In the genomic region with DNA sequence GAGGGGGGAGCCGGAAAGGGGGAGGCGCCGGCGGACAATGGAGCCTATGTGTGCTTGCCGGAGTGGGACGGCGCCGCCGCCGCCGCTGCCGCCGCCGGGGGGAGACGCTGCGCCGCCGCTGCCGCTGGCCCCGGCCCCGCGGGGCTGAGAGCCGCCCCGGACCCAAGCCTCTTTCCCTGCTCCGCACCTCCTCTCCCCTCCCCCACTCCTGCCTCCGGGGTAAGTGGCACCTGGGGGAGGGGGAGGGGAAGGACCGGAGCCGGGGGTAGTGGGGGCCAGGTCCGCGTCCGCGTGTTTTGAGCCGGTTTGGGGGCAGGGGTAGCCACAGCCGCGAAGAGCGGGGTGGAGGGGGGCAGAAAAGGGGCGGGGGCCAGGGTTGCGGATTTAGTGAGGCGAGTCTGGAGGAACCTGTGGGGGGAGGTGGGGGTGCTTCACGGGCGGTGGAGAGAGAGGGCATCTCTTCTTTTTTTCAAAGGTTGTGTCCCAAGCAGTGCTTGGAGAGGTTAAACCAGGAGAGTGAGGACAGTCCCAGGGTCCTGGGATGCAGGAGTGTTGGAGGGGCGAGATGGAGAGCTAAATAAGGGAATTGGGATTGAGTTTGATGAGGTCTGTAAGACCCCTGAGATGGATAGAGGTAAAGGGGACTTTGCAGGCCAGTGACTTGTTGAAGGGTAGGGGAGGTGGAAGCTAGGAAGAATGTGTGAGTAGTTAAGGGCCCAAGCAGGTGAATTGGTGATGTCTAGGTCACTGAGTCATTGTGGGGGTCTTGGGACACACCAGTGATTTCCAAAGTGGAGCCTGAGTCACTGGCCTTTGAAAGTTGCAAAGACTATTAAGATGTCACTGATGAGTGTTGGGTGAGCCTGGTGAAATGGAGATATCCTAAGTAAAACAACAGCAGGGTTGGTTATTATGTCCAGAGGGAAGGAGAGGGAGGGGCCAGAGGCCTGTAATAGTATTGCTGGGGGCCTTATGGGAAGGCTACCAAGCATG, we compare ENCODE assay signal across 8 cellular contexts. TPM values are rescaled to one million over a fixed set of nuclear protein-coding genes. Genes with fewer than 3 reads are reported as not detected.
DNase-seq lines count a peak whose midpoint lies in the region; ATAC-seq and TF ChIP-seq lines count a peak whose summit lies in the region.

No MANE protein-coding gene starts in this region.

- peak overlapping the region; percentile 84 for H3K18ac ChIP-seq in trophoblast cell (ENCODE audit: low read length)

- no peak overlapping the region for H2AK5ac ChIP-seq in trophoblast cell (ENCODE audit: low read length)

- no peak overlapping the region for H2BK12ac ChIP-seq in trophoblast cell (ENCODE audit: low read length)

- H3K4me3 ChIP-seq in trophoblast cell (ENCODE audit: low read depth, low read length): peak overlapping the region; percentile 91

- no peak overlapping the region for H2AFZ ChIP-seq in trophoblast cell (ENCODE audit: insufficient read depth, low read length, poor library complexity)

- no peak overlapping the region for H3K4ac ChIP-seq in trophoblast cell (ENCODE audit: low read depth, low read length)

- peak overlapping the region; percentile 83 for H4K91ac ChIP-seq in trophoblast cell (ENCODE audit: low read depth, low read length)

- H3K23ac ChIP-seq in trophoblast cell (ENCODE audit: low read length): no peak overlapping the region

- H3K79me2 ChIP-seq in trophoblast cell (ENCODE audit: control insufficient read depth, insufficient read depth, low read length, poor library complexity): no peaks in the 10 kb centered on the region

- no peaks in the 10 kb centered on the region for H3K27me3 ChIP-seq in trophoblast cell (ENCODE audit: insufficient read depth, low read length)

- ATAC-seq in GM21576 (IDR thresholded peaks at IDR 0.05; ENCODE audit: unreplicated experiment) (no peak), GM19463 (IDR thresholded peaks at IDR 0.05; ENCODE audit: unreplicated experiment) (no peak), HG02884 (IDR thresholded peaks at IDR 0.05; ENCODE audit: unreplicated experiment) (no peak)

- H4K8ac ChIP-seq in trophoblast cell (ENCODE audit: low read depth, low read length): peak overlapping the region; percentile 71

- no peak overlapping the region for H2BK120ac ChIP-seq in trophoblast cell (ENCODE audit: insufficient read depth, low read length, poor library complexity)

- peaks cover 0 to 6% of the 10 kb centered on the region in 2 experiments for H3K4me1 ChIP-seq in trophoblast cell (ENCODE audit: control insufficient read depth in 1 of 2, insufficient read depth in 2 of 2, low read length in 2 of 2)

- WGBS in trophoblast cell (ENCODE audit: extremely low coverage, insufficient coverage, insufficient read length): no CpG with 5 or more reads among the region's 42 CpGs

- peak overlapping the region; percentile 50 for H3K14ac ChIP-seq in trophoblast cell (ENCODE audit: low read length)

- DNase-seq in ELR (ENCODE audit: low read depth) (peak; percentile 79), HT1080 (ENCODE audit: low read depth) (peak; percentile 58), fibroblast of peridontal ligament (ENCODE audit: extremely low read depth) (peak; percentile 20), trophoblast cell (peak; percentile 53 to 66)

- peak; percentile 42 for TF ChIP-seq CTCF in VCaP (conservative IDR thresholded peaks at IDR 0.05)

- H3K79me1 ChIP-seq in trophoblast cell (ENCODE audit: low read length): peaks cover 9% of the 10 kb centered on the region

- H3K9me3 ChIP-seq in trophoblast cell (ENCODE audit: insufficient read depth, low read depth, low read length): no peaks in the 10 kb centered on the region

- H3K36me3 ChIP-seq in trophoblast cell (ENCODE audit: control insufficient read depth in 1 of 2, insufficient read depth in 2 of 2, low read length in 2 of 2): no peaks in the 10 kb centered on the region

- no peak overlapping the region for H4K12ac ChIP-seq in trophoblast cell (ENCODE audit: low read depth, low read length)

- H3K9ac ChIP-seq in trophoblast cell (ENCODE audit: low read length): peak overlapping the region; percentile 94

- peak overlapping the region; percentile 86 for H2BK5ac ChIP-seq in trophoblast cell (ENCODE audit: low read depth, low read length, poor library complexity)

- H3K4me2 ChIP-seq in trophoblast cell (ENCODE audit: low read length): peak overlapping the region; percentile 92

- peak overlapping the region; percentile 83 for H3K27ac ChIP-seq in VCaP
- peak overlapping the region; percentile 77 for H3K27ac ChIP-seq in trophoblast cell (ENCODE audit: low read depth, low read length)

RNA-seq across cellular contexts. Expression of a gene that starts 59.1 kb away (rescaled TPM):
- 4.7 and 10.0 TPM in 2 replicates for total RNA-seq in HT1080 (2014; rRNA removed; shearing (Covaris generic))
- 8.3 and 9.4 TPM in 2 replicates for polyA plus RNA-seq in HT1080 (2015; cell fraction: cytosol; rRNA removed)
- polyA plus RNA-seq in HT1080 (2015; cell fraction: nucleus; rRNA removed): 7.5 and 10.0 TPM in 2 replicates
- 15.8 and 16.4 TPM in 2 replicates for polyA plus RNA-seq in trophoblast cell (2013)

Comparison
In these comparisons a context has a peak if more than half of its experiments do, and no peak if none do; other contexts are left out.
1. DNase-seq: peak in every context shown above with its lines; median percentile 79 in ELR; 60 in trophoblast cell; 58 in HT1080; 20 in fibroblast of peridontal ligament.